In the genomic region with DNA sequence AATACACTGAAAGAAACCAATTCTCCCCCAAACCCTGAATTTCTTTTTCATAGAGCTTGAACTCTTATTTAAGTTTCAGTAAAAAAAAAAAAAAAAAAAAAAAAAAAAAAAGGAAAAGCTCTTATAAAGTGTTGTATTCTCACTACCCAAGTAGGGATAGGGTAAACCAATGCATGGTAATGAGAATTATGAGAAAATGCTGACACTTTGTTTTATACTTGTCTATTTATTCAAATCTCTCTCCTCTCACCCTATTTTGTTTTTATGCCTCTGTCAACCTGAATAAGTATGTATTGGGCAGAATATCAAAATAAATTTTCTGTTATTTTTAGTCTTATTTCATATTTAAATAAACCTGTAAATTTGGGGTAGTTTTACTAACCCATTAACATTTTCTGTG, we compare ENCODE assay signal across 22 cellular contexts.
"Had no signal": no experiment of that assay in that cellular context is flagged by ENCODE, and none has a peak within 500 bp of the region (broad histone marks: within the 10 kb centered on the region; RNA-seq: fewer than 3 reads in every experiment).

No MANE protein-coding gene starts in this region.

- H3K36me3 ChIP-seq: SJSA1 had no signal

- H3K4me3 ChIP-seq: SJSA1, SK-N-MC had no signal

- FAIRE-seq: HTR-8/SVneo, RCC 7860 had no signal

- H3K27me3 ChIP-seq: SJSA1 had no signal

- DNase-seq: Kasumi-1, MM.1S, NCI-H1092 treated with DMSO at 0.1 percent for 48 hours, NCI-H1436, NCI-H187, NCI-H2029, NCI-H2227 treated with DMSO at 0.1 percent for 48 hours, NCI-H510A, NCI-H524 treated with DMSO at 0.1 percent for 48 hours, NCI-H69, NCI-H774, Right ventricle myocardium superior, RPMI8226, SIG-M5, SW 1271, T-cell had no signal

- H3K9ac ChIP-seq: KMS-11 had no signal

- H3K4me2 ChIP-seq: KMS-11 had no signal

- ATAC-seq: T-cell had no signal

- H3K27ac ChIP-seq: HL-60, KMS-11, SJSA1, SK-N-MC had no signal

- H3K9me3 ChIP-seq: SJSA1 had no signal
